4 cellular contexts compared by ENCODE assay signal in the genomic region with DNA sequence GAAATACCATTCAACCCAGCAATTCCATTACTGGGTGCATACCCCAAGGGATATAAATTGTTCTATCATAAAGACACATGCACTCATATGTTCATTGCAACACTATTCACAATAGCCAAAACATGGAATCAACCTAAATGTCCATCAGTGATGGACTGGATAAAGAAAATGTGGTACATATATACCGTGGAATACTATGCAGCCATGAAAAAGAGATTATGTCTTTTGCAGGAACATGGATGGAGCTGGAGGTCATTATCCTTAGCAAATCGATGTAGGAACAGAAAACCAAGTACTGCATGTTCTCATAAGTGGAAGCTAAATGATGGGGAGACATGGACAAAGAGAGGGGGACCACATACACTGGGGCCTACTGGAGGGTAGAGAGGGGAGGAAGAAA.
TF ChIP-seq lines count a peak whose summit lies in the region.

No MANE protein-coding gene starts in this region.

TF ChIP-seq in SK-N-SH treated with all-trans-retinoic acid at 6 μM for 48 hours, 23 proteins besides CTCF, POLR2A, EP300 and RAD21 (continued from another document):
- peak; percentile 87 for TF ChIP-seq ZNF8 (CRISPR knock-in tag; IDR thresholded peaks at IDR 0.05)

TF ChIP-seq in SK-N-SH, 30 proteins besides CTCF, POLR2A, EP300 and RAD21 (continued from another document):
- TF ChIP-seq RCOR1 (IDR thresholded peaks at IDR 0.05; ENCODE audit: low read length) (no peak), MEF2A (IDR thresholded peaks at IDR 0.05; ENCODE audit: borderline replicate concordance, low read depth) (no peak), MXI1 (IDR thresholded peaks at IDR 0.05; ENCODE audit: low read depth, low read length) (no peak), FOSL2 (IDR thresholded peaks at IDR 0.05; ENCODE audit: borderline replicate concordance, low read depth) (no peak), FOXM1 (IDR thresholded peaks at IDR 0.05; ENCODE audit: low read depth) (no peak), TEAD4 (IDR thresholded peaks at IDR 0.05; ENCODE audit: borderline replicate concordance, insufficient read depth) (no peak), NRF1 (IDR thresholded peaks at IDR 0.05; ENCODE audit: low read depth, low read length) (no peak), CHD2 (IDR thresholded peaks at IDR 0.05; ENCODE audit: low read length, partially characterized antibody) (no peak), ELF1 (IDR thresholded peaks at IDR 0.05) (no peak), SMC3 (IDR thresholded peaks at IDR 0.05; ENCODE audit: low read depth, low read length) (no peak), TCF12 (IDR thresholded peaks at IDR 0.05) (no peak), TAF1 (IDR thresholded peaks at IDR 0.05; ENCODE audit: borderline replicate concordance, low read depth, low read length) (no peak), GABPA (IDR thresholded peaks at IDR 0.05; ENCODE audit: low read depth) (no peak), SIN3A (IDR thresholded peaks at IDR 0.05; ENCODE audit: borderline replicate concordance, low read depth, low read length) (no peak)
- TF ChIP-seq, protein P1, sequence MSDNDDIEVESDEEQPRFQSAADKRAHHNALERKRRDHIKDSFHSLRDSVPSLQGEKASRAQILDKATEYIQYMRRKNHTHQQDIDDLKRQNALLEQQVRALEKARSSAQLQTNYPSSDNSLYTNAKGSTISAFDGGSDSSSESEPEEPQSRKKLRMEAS (IDR thresholded peaks at IDR 0.05; ENCODE audit: low read depth) = no peak
- TF ChIP-seq, protein P2, sequence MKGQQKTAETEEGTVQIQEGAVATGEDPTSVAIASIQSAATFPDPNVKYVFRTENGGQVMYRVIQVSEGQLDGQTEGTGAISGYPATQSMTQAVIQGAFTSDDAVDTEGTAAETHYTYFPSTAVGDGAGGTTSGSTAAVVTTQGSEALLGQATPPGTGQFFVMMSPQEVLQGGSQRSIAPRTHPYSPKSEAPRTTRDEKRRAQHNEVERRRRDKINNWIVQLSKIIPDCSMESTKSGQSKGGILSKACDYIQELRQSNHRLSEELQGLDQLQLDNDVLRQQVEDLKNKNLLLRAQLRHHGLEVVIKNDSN (IDR thresholded peaks at IDR 0.05; ENCODE audit: borderline replicate concordance, low read depth) = no peak
- TF ChIP-seq, protein P3, sequence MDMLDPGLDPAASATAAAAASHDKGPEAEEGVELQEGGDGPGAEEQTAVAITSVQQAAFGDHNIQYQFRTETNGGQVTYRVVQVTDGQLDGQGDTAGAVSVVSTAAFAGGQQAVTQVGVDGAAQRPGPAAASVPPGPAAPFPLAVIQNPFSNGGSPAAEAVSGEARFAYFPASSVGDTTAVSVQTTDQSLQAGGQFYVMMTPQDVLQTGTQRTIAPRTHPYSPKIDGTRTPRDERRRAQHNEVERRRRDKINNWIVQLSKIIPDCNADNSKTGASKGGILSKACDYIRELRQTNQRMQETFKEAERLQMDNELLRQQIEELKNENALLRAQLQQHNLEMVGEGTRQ (IDR thresholded peaks at IDR 0.05; ENCODE audit: borderline replicate concordance, low read depth, low read length) = no peak
- TF ChIP-seq, protein P4, sequence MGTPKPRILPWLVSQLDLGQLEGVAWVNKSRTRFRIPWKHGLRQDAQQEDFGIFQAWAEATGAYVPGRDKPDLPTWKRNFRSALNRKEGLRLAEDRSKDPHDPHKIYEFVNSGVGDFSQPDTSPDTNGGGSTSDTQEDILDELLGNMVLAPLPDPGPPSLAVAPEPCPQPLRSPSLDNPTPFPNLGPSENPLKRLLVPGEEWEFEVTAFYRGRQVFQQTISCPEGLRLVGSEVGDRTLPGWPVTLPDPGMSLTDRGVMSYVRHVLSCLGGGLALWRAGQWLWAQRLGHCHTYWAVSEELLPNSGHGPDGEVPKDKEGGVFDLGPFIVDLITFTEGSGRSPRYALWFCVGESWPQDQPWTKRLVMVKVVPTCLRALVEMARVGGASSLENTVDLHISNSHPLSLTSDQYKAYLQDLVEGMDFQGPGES (IDR thresholded peaks at IDR 0.05; ENCODE audit: low read depth, low read length) = no peak

TF ChIP-seq in HEK293, 187 proteins besides CTCF, POLR2A, EP300 and RAD21:
- TF ChIP-seq, protein P5, sequence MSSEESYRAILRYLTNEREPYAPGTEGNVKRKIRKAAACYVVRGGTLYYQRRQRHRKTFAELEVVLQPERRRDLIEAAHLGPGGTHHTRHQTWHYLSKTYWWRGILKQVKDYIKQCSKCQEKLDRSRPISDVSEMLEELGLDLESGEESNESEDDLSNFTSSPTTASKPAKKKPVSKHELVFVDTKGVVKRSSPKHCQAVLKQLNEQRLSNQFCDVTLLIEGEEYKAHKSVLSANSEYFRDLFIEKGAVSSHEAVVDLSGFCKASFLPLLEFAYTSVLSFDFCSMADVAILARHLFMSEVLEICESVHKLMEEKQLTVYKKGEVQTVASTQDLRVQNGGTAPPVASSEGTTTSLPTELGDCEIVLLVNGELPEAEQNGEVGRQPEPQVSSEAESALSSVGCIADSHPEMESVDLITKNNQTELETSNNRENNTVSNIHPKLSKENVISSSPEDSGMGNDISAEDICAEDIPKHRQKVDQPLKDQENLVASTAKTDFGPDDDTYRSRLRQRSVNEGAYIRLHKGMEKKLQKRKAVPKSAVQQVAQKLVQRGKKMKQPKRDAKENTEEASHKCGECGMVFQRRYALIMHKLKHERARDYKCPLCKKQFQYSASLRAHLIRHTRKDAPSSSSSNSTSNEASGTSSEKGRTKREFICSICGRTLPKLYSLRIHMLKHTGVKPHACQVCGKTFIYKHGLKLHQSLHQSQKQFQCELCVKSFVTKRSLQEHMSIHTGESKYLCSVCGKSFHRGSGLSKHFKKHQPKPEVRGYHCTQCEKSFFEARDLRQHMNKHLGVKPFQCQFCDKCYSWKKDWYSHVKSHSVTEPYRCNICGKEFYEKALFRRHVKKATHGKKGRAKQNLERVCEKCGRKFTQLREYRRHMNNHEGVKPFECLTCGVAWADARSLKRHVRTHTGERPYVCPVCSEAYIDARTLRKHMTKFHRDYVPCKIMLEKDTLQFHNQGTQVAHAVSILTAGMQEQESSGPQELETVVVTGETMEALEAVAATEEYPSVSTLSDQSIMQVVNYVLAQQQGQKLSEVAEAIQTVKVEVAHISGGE (tag by site-specific recombination; conservative IDR thresholded peaks at IDR 0.05; ENCODE audit: low read depth) = no peak
- TF ChIP-seq ZNF146 (tag by site-specific recombination; IDR thresholded peaks at IDR 0.05) = peak; percentile 79
TF ChIP-seq in HEK293: peak in this region for 1.

TF ChIP-seq in K562, 482 proteins besides CTCF, POLR2A, EP300 and RAD21:
- TF ChIP-seq, protein P6, sequence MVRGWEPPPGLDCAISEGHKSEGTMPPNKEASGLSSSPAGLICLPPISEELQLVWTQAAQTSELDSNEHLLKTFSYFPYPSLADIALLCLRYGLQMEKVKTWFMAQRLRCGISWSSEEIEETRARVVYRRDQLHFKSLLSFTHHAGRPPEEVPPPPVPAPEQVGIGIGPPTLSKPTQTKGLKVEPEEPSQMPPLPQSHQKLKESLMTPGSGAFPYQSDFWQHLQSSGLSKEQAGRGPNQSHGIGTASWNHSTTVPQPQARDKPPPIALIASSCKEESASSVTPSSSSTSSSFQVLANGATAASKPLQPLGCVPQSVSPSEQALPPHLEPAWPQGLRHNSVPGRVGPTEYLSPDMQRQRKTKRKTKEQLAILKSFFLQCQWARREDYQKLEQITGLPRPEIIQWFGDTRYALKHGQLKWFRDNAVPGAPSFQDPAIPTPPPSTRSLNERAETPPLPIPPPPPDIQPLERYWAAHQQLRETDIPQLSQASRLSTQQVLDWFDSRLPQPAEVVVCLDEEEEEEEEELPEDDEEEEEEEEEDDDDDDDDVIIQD (CRISPR knock-in tag; IDR thresholded peaks at IDR 0.05) = no peak
- TF ChIP-seq ZNF146 (CRISPR knock-in tag; IDR thresholded peaks at IDR 0.05; ENCODE audit: unreplicated experiment) (peak; percentile 98), KDM4B (IDR thresholded peaks at IDR 0.05; ENCODE audit: borderline replicate concordance in 2 of 2, low read depth in 1 of 2) (no peak), SETDB1 (IDR thresholded peaks at IDR 0.05; ENCODE audit: low read length) (no peak), ZBED1 (IDR thresholded peaks at IDR 0.05) (no peak), PPARD (CRISPR knock-in tag; IDR thresholded peaks at IDR 0.05) (no peak), RFX1 (IDR thresholded peaks at IDR 0.05) (no peak), RBM25 (IDR thresholded peaks at IDR 0.05; ENCODE audit: low read depth, low read length, severe bottlenecking) (peak; percentile 75), BCOR (IDR thresholded peaks at IDR 0.05) (peak; percentile 58), ZNF444 (CRISPR knock-in tag; IDR thresholded peaks at IDR 0.05) (no peak), GABPA (tag; conservative IDR thresholded peaks at IDR 0.05; ENCODE audit: low read depth) (no peak), SREBF1 (IDR thresholded peaks at IDR 0.05; ENCODE audit: borderline replicate concordance, low read depth, low read length) (no peak), IRF2 (CRISPR knock-in tag; IDR thresholded peaks at IDR 0.05) (no peak), ZNF780A (CRISPR knock-in tag; IDR thresholded peaks at IDR 0.05) (no peak), CBFA2T2 (conservative IDR thresholded peaks at IDR 0.05) (no peak), MAFF (IDR thresholded peaks at IDR 0.05; ENCODE audit: low read length) (no peak), XRCC5 (IDR thresholded peaks at IDR 0.05; ENCODE audit: low read depth, low read length) (no peak), ZNF282 (CRISPR knock-in tag; IDR thresholded peaks at IDR 0.05) (no peak), KDM1A (IDR thresholded peaks at IDR 0.05) (0 out of 4 replicates have a peak, but pooled peaks of 1 of the 2 experiments have one; percentile 24), HDAC6 (IDR thresholded peaks at IDR 0.05; ENCODE audit: low read depth, low read length) (no peak), MTA3 (IDR thresholded peaks at IDR 0.05; ENCODE audit: borderline replicate concordance) (no peak)
- TF ChIP-seq, protein P7, sequence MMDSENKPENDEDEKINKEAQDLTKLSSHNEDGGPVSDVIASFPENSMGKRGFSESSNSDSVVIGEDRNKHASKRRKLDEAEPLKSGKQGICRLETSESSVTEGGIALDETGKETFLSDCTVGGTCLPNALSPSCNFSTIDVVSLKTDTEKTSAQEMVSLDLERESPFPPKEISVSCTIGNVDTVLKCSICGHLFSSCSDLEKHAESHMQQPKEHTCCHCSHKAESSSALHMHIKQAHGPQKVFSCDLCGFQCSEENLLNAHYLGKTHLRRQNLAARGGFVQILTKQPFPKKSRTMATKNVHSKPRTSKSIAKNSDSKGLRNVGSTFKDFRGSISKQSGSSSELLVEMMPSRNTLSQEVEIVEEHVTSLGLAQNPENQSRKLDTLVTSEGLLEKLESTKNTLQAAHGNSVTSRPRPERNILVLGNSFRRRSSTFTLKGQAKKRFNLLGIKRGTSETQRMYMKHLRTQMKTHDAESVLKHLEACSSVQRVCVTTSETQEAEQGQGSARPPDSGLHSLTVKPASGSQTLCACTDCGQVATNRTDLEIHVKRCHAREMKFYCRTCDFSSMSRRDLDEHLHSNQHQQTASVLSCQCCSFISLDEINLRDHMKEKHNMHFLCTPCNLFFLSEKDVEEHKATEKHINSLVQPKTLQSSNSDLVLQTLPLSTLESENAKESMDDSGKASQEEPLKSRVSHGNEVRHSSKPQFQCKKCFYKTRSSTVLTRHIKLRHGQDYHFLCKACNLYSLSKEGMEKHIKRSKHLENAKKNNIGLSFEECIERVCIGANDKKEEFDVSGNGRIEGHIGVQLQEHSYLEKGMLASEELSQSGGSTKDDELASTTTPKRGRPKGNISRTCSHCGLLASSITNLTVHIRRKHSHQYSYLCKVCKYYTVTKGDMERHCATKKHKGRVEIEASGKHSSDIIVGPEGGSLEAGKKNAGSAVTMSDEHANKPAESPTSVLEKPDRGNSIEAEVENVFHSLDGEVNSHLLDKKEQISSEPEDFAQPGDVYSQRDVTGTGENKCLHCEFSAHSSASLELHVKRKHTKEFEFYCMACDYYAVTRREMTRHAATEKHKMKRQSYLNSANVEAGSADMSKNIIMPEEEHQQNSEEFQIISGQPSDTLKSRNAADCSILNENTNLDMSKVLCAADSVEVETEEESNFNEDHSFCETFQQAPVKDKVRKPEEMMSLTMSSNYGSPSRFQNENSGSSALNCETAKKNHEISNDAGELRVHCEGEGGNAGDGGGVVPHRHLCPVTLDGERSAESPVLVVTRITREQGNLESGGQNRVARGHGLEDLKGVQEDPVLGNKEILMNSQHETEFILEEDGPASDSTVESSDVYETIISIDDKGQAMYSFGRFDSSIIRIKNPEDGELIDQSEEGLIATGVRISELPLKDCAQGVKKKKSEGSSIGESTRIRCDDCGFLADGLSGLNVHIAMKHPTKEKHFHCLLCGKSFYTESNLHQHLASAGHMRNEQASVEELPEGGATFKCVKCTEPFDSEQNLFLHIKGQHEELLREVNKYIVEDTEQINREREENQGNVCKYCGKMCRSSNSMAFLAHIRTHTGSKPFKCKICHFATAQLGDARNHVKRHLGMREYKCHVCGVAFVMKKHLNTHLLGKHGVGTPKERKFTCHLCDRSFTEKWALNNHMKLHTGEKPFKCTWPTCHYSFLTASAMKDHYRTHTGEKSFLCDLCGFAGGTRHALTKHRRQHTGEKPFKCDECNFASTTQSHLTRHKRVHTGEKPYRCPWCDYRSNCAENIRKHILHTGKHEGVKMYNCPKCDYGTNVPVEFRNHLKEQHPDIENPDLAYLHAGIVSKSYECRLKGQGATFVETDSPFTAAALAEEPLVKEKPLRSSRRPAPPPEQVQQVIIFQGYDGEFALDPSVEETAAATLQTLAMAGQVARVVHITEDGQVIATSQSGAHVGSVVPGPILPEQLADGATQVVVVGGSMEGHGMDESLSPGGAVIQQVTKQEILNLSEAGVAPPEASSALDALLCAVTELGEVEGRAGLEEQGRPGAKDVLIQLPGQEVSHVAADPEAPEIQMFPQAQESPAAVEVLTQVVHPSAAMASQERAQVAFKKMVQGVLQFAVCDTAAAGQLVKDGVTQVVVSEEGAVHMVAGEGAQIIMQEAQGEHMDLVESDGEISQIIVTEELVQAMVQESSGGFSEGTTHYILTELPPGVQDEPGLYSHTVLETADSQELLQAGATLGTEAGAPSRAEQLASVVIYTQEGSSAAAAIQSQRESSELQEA (IDR thresholded peaks at IDR 0.05; ENCODE audit: low read depth) = no peak
- TF ChIP-seq, protein P8, sequence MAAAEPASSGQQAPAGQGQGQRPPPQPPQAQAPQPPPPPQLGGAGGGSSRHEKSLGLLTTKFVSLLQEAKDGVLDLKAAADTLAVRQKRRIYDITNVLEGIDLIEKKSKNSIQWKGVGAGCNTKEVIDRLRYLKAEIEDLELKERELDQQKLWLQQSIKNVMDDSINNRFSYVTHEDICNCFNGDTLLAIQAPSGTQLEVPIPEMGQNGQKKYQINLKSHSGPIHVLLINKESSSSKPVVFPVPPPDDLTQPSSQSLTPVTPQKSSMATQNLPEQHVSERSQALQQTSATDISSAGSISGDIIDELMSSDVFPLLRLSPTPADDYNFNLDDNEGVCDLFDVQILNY (CRISPR knock-in tag; IDR thresholded peaks at IDR 0.05) = no peak
- TF ChIP-seq, protein P9, sequence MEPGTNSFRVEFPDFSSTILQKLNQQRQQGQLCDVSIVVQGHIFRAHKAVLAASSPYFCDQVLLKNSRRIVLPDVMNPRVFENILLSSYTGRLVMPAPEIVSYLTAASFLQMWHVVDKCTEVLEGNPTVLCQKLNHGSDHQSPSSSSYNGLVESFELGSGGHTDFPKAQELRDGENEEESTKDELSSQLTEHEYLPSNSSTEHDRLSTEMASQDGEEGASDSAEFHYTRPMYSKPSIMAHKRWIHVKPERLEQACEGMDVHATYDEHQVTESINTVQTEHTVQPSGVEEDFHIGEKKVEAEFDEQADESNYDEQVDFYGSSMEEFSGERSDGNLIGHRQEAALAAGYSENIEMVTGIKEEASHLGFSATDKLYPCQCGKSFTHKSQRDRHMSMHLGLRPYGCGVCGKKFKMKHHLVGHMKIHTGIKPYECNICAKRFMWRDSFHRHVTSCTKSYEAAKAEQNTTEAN (CRISPR knock-in tag; IDR thresholded peaks at IDR 0.05) = no peak
- TF ChIP-seq, protein P10, sequence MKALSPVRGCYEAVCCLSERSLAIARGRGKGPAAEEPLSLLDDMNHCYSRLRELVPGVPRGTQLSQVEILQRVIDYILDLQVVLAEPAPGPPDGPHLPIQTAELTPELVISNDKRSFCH (CRISPR knock-in tag; IDR thresholded peaks at IDR 0.05) = no peak
- TF ChIP-seq, protein P10 (tag; IDR thresholded peaks at IDR 0.05) = no peak
